1 cellular context compared by ENCODE assay signal in genomic region chr4:113776016-113776415, GRCh38.
A peak's percentile ranks its signal among the peaks of the same experiment; 100 is the strongest.
TF ChIP-seq lines count a peak whose summit lies in the region.

No MANE protein-coding gene starts in this region.

TF ChIP-seq in GM12878, 131 proteins besides CTCF, POLR2A, EP300 and RAD21 (continued from another document):
- TF ChIP-seq ZNF217 (IDR thresholded peaks at IDR 0.05): peak; percentile 87; the same call in 1 of the 2 replicates
- no peak for TF ChIP-seq SMARCA5 (IDR thresholded peaks at IDR 0.05)
- no peak for TF ChIP-seq MYB (IDR thresholded peaks at IDR 0.05; ENCODE audit: borderline replicate concordance, low read depth, low read length)
- TF ChIP-seq POLR2AphosphoS5 (IDR thresholded peaks at IDR 0.05; ENCODE audit: low read length): no peak
- no peak for TF ChIP-seq SUZ12 (IDR thresholded peaks at IDR 0.05; ENCODE audit: unreplicated experiment)
- no peak for TF ChIP-seq STAT1 (conservative IDR thresholded peaks at IDR 0.05)
- no peak for TF ChIP-seq NR2C1 (IDR thresholded peaks at IDR 0.05)
- 0 out of 4 replicates have a peak, but pooled peaks of 1 of the 2 experiments have one; percentile 25 for TF ChIP-seq BHLHE40 (IDR thresholded peaks at IDR 0.05; ENCODE audit: borderline replicate concordance in 1 of 2, low read depth in 2 of 2, low read length in 1 of 2)
- TF ChIP-seq PML (IDR thresholded peaks at IDR 0.05; ENCODE audit: low read length): no peak
- TF ChIP-seq ATF7 (IDR thresholded peaks at IDR 0.05; ENCODE audit: low read depth): peak; percentile 76
- TF ChIP-seq MEF2B (IDR thresholded peaks at IDR 0.05; ENCODE audit: partially characterized antibody, poor library complexity, severe bottlenecking): peak; percentile 54
- no peak for TF ChIP-seq RELA (IDR thresholded peaks at IDR 0.05; ENCODE audit: borderline replicate concordance, partially characterized antibody)
- peak; percentile 80 to 82 for TF ChIP-seq IKZF2 (IDR thresholded peaks at IDR 0.05)
